ENCODE assay signal across 16 cellular contexts in the genomic region with DNA sequence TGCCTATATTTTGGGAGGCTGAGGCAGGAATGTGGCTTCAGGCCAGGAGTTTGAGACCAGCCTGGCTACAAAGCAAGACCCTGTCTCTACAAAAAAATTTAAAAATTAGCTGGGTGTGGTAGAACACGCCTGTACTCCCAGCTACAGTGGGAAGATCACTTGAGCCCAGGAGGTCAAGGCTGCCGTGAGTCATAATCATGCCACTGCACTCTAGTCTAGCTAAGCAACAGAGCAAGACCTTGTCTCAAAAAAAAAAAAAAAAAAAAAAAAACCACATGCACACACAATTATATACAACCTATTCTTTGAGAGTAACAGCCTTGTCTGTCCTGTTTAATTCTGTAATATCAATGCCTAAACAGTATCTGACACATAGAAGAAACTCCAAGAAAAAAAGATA. TPM values are rescaled to one million over a fixed set of nuclear protein-coding genes. Genes with fewer than 3 reads are reported as not detected.
DNase-seq lines count a peak whose midpoint lies in the region; ATAC-seq and TF ChIP-seq lines count a peak whose summit lies in the region.
"Had no signal": no experiment of that assay in that cellular context is flagged by ENCODE, and none has a peak within 500 bp of the region (broad histone marks: within the 10 kb centered on the region; RNA-seq: fewer than 3 reads in every experiment).

No MANE protein-coding gene starts in this region.

- peaks cover 5% of the 10 kb centered on the region for H3K36me3 Mint-ChIP-seq in HFFc6 (ENCODE audit: low read depth)
- H3K36me3 Mint-ChIP-seq in CD4-positive, alpha-beta T cell (ENCODE audit: low read depth) = peaks cover 73% of the 10 kb centered on the region

- H3K27ac Mint-ChIP-seq in HFFc6 = peak overlapping the region; percentile 33; the same call in 1 of the 2 replicates
- H3K27ac Mint-ChIP-seq in CD4-positive, alpha-beta T cell = no peak overlapping the region

- H3K27me3 ChIP-seq in adrenal gland (no peaks in the 10 kb centered on the region), testis (no peaks in the 10 kb centered on the region)
- H3K27me3 ChIP-seq in CD4-positive, alpha-beta T cell (ENCODE audit: control insufficient read depth, insufficient read depth, low read length) = no peaks in the 10 kb centered on the region
- H3K27me3 ChIP-seq: spleen, stomach had no signal

- no peaks in the 10 kb centered on the region for H3K27me3 Mint-ChIP-seq in HFFc6 (ENCODE audit: insufficient read depth)
- no peaks in the 10 kb centered on the region for H3K27me3 Mint-ChIP-seq in CD4-positive, alpha-beta T cell
- H3K27me3 Mint-ChIP-seq: CD4-positive, CD25-positive, alpha-beta regulatory T cell had no signal

- DNase-seq in HFFc6 (peak; percentile 38), adrenal gland (peak; percentile 77 to 91 (median 89)), fibroblast of villous mesenchyme (ENCODE audit: low read depth) (peak; percentile 88), testis (peak; percentile 67), GM10248 (ENCODE audit: extremely low spot score) (no peak)
- DNase-seq in CD4-positive, alpha-beta T cell = no peak
- DNase-seq: activated naive CD4-positive, alpha-beta T cell treated with Interleukin-2 at 50 U/mL for 16 hours; CD4-positive, CD25-positive, alpha-beta regulatory T cell; H7; mesendoderm; nucleus accumbens; spleen; stomach had no signal

- peaks cover 9% of the 10 kb centered on the region; the same call in 1 of the 2 replicates for H3K4me1 Mint-ChIP-seq in HFFc6 (ENCODE audit: low read depth)
- peaks cover 6% of the 10 kb centered on the region for H3K4me1 Mint-ChIP-seq in CD4-positive, alpha-beta T cell (ENCODE audit: low read depth)

- 40 to 57% (median 53%) methylated on average over 2 of the region's 2 CpGs for WGBS in adrenal gland, 4 donors
- 53 to 73% methylated on average over 2 of the region's 2 CpGs for WGBS in testis, 2 donors

- H3K4me3 Mint-ChIP-seq in HFFc6 = no peak overlapping the region
- no peak overlapping the region for H3K4me3 Mint-ChIP-seq in CD4-positive, alpha-beta T cell
- H3K4me3 Mint-ChIP-seq: CD4-positive, CD25-positive, alpha-beta regulatory T cell had no signal

- peaks cover 0 to 35% of the 10 kb centered on the region in 2 donors for H3K36me3 ChIP-seq in adrenal gland (replicated peaks in 1 of 2)
- no peaks in the 10 kb centered on the region for H3K36me3 ChIP-seq in testis (ENCODE audit: low read depth, missing control alignments)

- TF ChIP-seq CTCF in HFFc6 (IDR thresholded peaks at IDR 0.05) (no peak), adrenal gland (IDR thresholded peaks at IDR 0.05) (no peak), fibroblast of villous mesenchyme (IDR thresholded peaks at IDR 0.05; ENCODE audit: insufficient read depth, low read depth, low read length) (no peak), testis (IDR thresholded peaks at IDR 0.05) (no peak), GM10248 (IDR thresholded peaks at IDR 0.05; ENCODE audit: control extremely low read depth, extremely low read depth, low read depth, missing control alignments) (no peak)
- no peak for TF ChIP-seq CTCF in CD4-positive, alpha-beta T cell (IDR thresholded peaks at IDR 0.05)

- TF ChIP-seq POLR2A in adrenal gland (IDR thresholded peaks at IDR 0.05) = no peak
- TF ChIP-seq POLR2A in testis (IDR thresholded peaks at IDR 0.05) = no peak

- intact Hi-C loops in adrenal gland (cut with DNase I) (loop anchor here in 1 of 2 donors (10.0 kb wide), 1 partner anchor 87 kb away; no protein-coding TSS in a partner anchor), testis (cut with DNase I; ENCODE audit: low total_unique reads) (no loop called here)
- intact Hi-C loops in CD4-positive, alpha-beta T cell (cut with DNase I, micrococcal nuclease) = loop anchor here in 1 of 2 experiments (5.0 kb wide), 1 partner anchor 370 kb away; no protein-coding TSS in a partner anchor

- POLR2A ChIA-PET in CD4-positive, alpha-beta T cell (lab: Charles Lee) = no interaction called here
- POLR2A ChIA-PET in GM10248 (lab: Yijun Ruan, JAX) = no interaction called here

- H3K9me3 ChIP-seq in adrenal gland (replicated peaks in 1 of 3) = no peaks in the 10 kb centered on the region
- no peaks in the 10 kb centered on the region for H3K9me3 ChIP-seq in testis
- no peaks in the 10 kb centered on the region for H3K9me3 ChIP-seq in CD4-positive, alpha-beta T cell (ENCODE audit: control insufficient read depth, low read length)
- H3K9me3 ChIP-seq: spleen, stomach had no signal

- H3K27ac ChIP-seq in adrenal gland (peak overlapping the region in 3 of 5 donors; percentile 41 to 58 (median 42)), testis (no peak overlapping the region)
- no peak overlapping the region for H3K27ac ChIP-seq in CD4-positive, alpha-beta T cell (ENCODE audit: low read depth, low read length)
- H3K27ac ChIP-seq: SK-N-MC, spleen, stomach had no signal

- H3K4me1 ChIP-seq in adrenal gland (replicated peaks in 1 of 2) (peaks cover 4 to 11% of the 10 kb centered on the region in 2 donors), testis (no peaks in the 10 kb centered on the region)
- H3K4me1 ChIP-seq: spleen, stomach had no signal

- no peaks in the 10 kb centered on the region for H3K9me3 Mint-ChIP-seq in HFFc6
- no peaks in the 10 kb centered on the region for H3K9me3 Mint-ChIP-seq in CD4-positive, alpha-beta T cell
- H3K9me3 Mint-ChIP-seq: CD4-positive, CD25-positive, alpha-beta regulatory T cell had no signal

- H3K4me3 ChIP-seq in adrenal gland = no peak overlapping the region
- H3K4me3 ChIP-seq in fibroblast of villous mesenchyme (ENCODE audit: low read depth, low read length) = no peak overlapping the region
- H3K4me3 ChIP-seq in testis = no peak overlapping the region
- H3K4me3 ChIP-seq: SK-N-MC, spleen, stomach had no signal

- CTCF ChIA-PET in CD4-positive, alpha-beta T cell (lab: Charles Lee) = interaction anchor here (1.2 to 1.4 kb wide), 3 partner anchors 59 to 377 kb away, joined by 3 to 6 read pairs (median 3); no protein-coding TSS in a partner anchor
- CTCF ChIA-PET in GM10248 (lab: Yijun Ruan, JAX) = interaction anchor here (1.0 to 7.9 kb wide), 4 partner anchors 9 to 369 kb away, joined by 3 to 35 read pairs (median 3); no protein-coding TSS in a partner anchor

- no peak for ATAC-seq in HG02759 (IDR thresholded peaks at IDR 0.05; ENCODE audit: unreplicated experiment)
- ATAC-seq in CD4-positive, alpha-beta T cell (ENCODE audit: poor library complexity) = no peak
- ATAC-seq in activated CD4-positive, CD25-positive, alpha-beta regulatory T cell treated with anti-CD3 and anti-CD28 coated beads, Interleukin-2, amount 50 U/mL, for 24 hours = no peak

RNA-seq across cellular contexts. Expression of a gene that starts 15.1 kb away (rescaled TPM):
- 10 to 100 TPM in 5 of 6 experiments, 1 to 10 TPM in 1; 9.2 to 15.4 (median 14.0) TPM for total RNA-seq in HFFc6 (2021; fragmentation: NEBNext Ultra II Directional; extraction: Animal tissue kit (Norgen Biotek cat#: 25700))
- total RNA-seq in adrenal gland (10 to 100 TPM in 5 of 8 donors, 1 to 10 TPM in 3; 5.2 to 15.0 (median 12.6) TPM), fibroblast of villous mesenchyme (16.8 and 23.7 TPM in 2 replicates), testis (10 to 100 TPM; 21.9 to 35.7 TPM)
- polyA plus RNA-seq in adrenal gland (10 to 100 TPM in 1 of 3 donors, 1 to 10 TPM in 2; 4.0 to 14.7 (median 5.8) TPM), testis (ENCODE audit: insufficient read depth, low read depth, low replicate concordance) (30.4 TPM)
- 10 to 100 TPM; 14.9 to 17.2 TPM for total RNA-seq in CD4-positive, alpha-beta T cell

RNA-seq across cellular contexts. Expression of a gene that starts 38.4 kb away (rescaled TPM):
- total RNA-seq in HFFc6 (2021; fragmentation: NEBNext Ultra II Directional; extraction: Animal tissue kit (Norgen Biotek cat#: 25700)) = 100 to 1,000 TPM; 130 to 158 (median 148) TPM
- total RNA-seq in adrenal gland = 100 to 1,000 TPM in 3 of 8 donors, 10 to 100 TPM in 5; 41.8 to 115 (median 89.0) TPM
- polyA plus RNA-seq in adrenal gland = 10 to 100 TPM; 29.5 to 95.1 (median 45.4) TPM
- total RNA-seq in fibroblast of villous mesenchyme = 45.4 and 55.3 TPM in 2 replicates
- 10 to 100 TPM; 50.6 to 51.3 TPM for total RNA-seq in testis
- polyA plus RNA-seq in testis (ENCODE audit: insufficient read depth, low read depth, low replicate concordance) = 104 TPM
- 10 to 100 TPM; 34.4 to 34.7 TPM for total RNA-seq in CD4-positive, alpha-beta T cell

RNA-seq across cellular contexts. Expression of a gene that starts 39.7 kb away (rescaled TPM):
- 10 to 100 TPM; 80.8 to 91.6 (median 87.7) TPM for total RNA-seq in HFFc6 (2021; fragmentation: NEBNext Ultra II Directional; extraction: Animal tissue kit (Norgen Biotek cat#: 25700))
- 100 to 1,000 TPM; 134 to 426 (median 221) TPM for total RNA-seq in adrenal gland
- polyA plus RNA-seq in adrenal gland = 100 to 1,000 TPM in 1 of 3 donors, 10 to 100 TPM in 2; 43.4 to 134 (median 81.2) TPM
- total RNA-seq in fibroblast of villous mesenchyme = 90.2 and 119 TPM in 2 replicates
- total RNA-seq in testis = 100 to 1,000 TPM; 119 to 136 TPM
- polyA plus RNA-seq in testis (ENCODE audit: insufficient read depth, low read depth, low replicate concordance) = 52.3 TPM
- 10 to 100 TPM; 68.8 to 70.7 TPM for total RNA-seq in CD4-positive, alpha-beta T cell

RNA-seq across cellular contexts. Expression of a gene that starts 54.6 kb away (rescaled TPM):
- total RNA-seq in HFFc6 (2021; fragmentation: NEBNext Ultra II Directional; extraction: Animal tissue kit (Norgen Biotek cat#: 25700)) = not detected
- total RNA-seq in adrenal gland = under 1 TPM in 5 of 8 donors, not detected in 3; under 0.01 to 0.94 (median 0.23) TPM
- polyA plus RNA-seq in adrenal gland = under 1 TPM in 2 of 3 donors, not detected in 1; 0.03 to 0.24 TPM
- not detected in 2 replicates for total RNA-seq in fibroblast of villous mesenchyme
- 10 to 100 TPM; 25.8 to 44.0 TPM for total RNA-seq in testis
- polyA plus RNA-seq in testis (ENCODE audit: insufficient read depth, low read depth, low replicate concordance) = 103 TPM
- total RNA-seq in CD4-positive, alpha-beta T cell = under 1 TPM; 0.19 to 0.34 TPM

Comparison
In these comparisons a context has a peak if more than half of its experiments do, and no peak if none do; other contexts are left out.
1. DNase-seq: peak in HFFc6 (single experiment), adrenal gland (7 of 7), fibroblast of villous mesenchyme (single experiment) and testis (single experiment); none in CD4-positive, alpha-beta T cell (0 of 10) and GM10248 (single experiment).
2. H3K27ac ChIP-seq: peak in adrenal gland (3 of 5); none in testis (0 of 2) and CD4-positive, alpha-beta T cell (single experiment).